Comparison of ENCODE assay signal across 2 cellular contexts in genomic region chr5:139251695-139252288, GRCh38.
TF ChIP-seq lines count a peak whose summit lies in the region.

No MANE protein-coding gene starts in this region.

TF ChIP-seq in HEK293, 187 proteins besides CTCF, POLR2A, EP300 and RAD21:
- TF ChIP-seq ZNF335 (tag by site-specific recombination; conservative IDR thresholded peaks at IDR 0.05), result 0 out of 2 replicates have a peak, but pooled peaks have one; percentile 20
- TF ChIP-seq ZNF48 (tag by site-specific recombination; IDR thresholded peaks at IDR 0.05), result no peak
TF ChIP-seq in HEK293: peak in this region for 1.

TF ChIP-seq in GM12878, 131 proteins besides CTCF, POLR2A, EP300 and RAD21:
- 0 out of 2 replicates have a peak, but pooled peaks have one; percentile 20 for TF ChIP-seq IRF4 (IDR thresholded peaks at IDR 0.05; ENCODE audit: low read depth, low read length)
- no peak for TF ChIP-seq JUND (IDR thresholded peaks at IDR 0.05; ENCODE audit: low read depth, low read length)
- TF ChIP-seq SMARCA5 (IDR thresholded peaks at IDR 0.05), result peak; percentile 10; the same call in 1 of the 2 replicates
- no peak for TF ChIP-seq NR2C2 (IDR thresholded peaks at IDR 0.05; ENCODE audit: borderline replicate concordance, control insufficient read depth, insufficient read length, low read depth)
- peak; percentile 41; the same call in 1 of the 2 replicates for TF ChIP-seq SPI1 (IDR thresholded peaks at IDR 0.05; ENCODE audit: borderline replicate concordance, insufficient read depth, low read depth, low read length)
- TF ChIP-seq RUNX3 (IDR thresholded peaks at IDR 0.05; ENCODE audit: low read length), result peak; percentile 57
- TF ChIP-seq IKZF2 (IDR thresholded peaks at IDR 0.05), result peak; percentile 33 to 47; a peak in 2 of 4 replicates
TF ChIP-seq in GM12878: peak in this region for 5.
